In the genomic region with DNA sequence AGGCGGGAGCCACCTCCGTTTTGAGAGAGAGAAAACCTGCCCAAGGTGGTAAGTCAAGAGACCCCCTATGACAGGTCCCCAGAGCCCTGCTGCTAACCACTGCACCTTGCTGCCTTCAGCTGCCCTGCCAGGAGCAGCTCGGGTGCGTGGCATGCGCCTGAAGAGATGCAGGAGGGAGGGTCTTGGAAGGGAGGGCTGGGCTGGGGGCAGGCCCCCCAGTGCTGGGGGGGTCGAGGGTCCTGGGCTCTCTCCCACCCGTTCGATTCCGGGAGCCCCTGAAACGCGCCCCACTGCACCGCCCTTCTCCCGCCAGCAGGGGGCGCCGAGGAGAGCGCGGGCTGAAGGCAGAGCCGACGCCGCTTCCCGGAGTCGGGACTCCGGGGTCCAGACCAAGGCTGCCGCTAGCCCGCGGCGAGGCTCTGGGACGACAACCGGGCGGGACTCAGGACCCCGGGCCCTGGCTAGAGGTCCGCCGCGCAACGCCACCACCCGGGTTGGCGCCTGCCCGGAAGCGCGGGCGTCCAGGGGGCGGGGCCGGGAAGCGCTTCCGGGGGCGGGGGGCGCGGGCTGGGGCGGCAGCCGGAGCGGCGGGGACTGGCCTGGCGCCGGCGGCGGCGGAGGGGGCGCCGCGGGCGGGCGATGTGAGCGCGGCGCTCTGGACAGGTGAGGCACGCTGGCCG, we compare ENCODE assay signal across 8 cellular contexts. TPM values are rescaled to one million over a fixed set of nuclear protein-coding genes. Genes with fewer than 3 reads are reported as not detected.
DNase-seq lines count a peak whose midpoint lies in the region; ATAC-seq and TF ChIP-seq lines count a peak whose summit lies in the region.

ZBTB34 (plus strand) TSS at position 563 of the 680 bp plus-strand sequence. CDS start 18,761 bp downstream, outside the sequence.

- peak within 1 kb of the TSS; percentile 82 to 96 (median 93) for H3K27ac ChIP-seq in gastroesophageal sphincter
- peak within 1 kb of the TSS; percentile 79 for H3K27ac ChIP-seq in temporal lobe (ENCODE audit: low read depth, low read length)

- ATAC-seq in GM19438 (IDR thresholded peaks at IDR 0.05; ENCODE audit: low read depth, unreplicated experiment) (peak; percentile 71), gastroesophageal sphincter (peak; percentile 89)

- WGBS in gastroesophageal sphincter (ENCODE audit: low coverage in 1 of 2), 2 donors = no CpG with 5 or more reads among the region's 67 CpGs

- TF ChIP-seq POLR2A in gastroesophageal sphincter (IDR thresholded peaks at IDR 0.05) = peak; percentile 7 to 51

- TF ChIP-seq CTCF in gastroesophageal sphincter (IDR thresholded peaks at IDR 0.05) = peak; percentile 97 to 100 (median 100)

- peaks cover 0 to 49% (median 14%) of the 10 kb centered on the region in 3 donors for H3K4me1 ChIP-seq in gastroesophageal sphincter

- H3K27me3 ChIP-seq in gastroesophageal sphincter = peaks cover 4% of the 10 kb centered on the region

- peak within 1 kb of the TSS; percentile 54 to 86 for H3K4me3 ChIP-seq in gastroesophageal sphincter

- DNase-seq in COR-L47 (lab: John Stamatoyannopoulos, UW) = peak; percentile 57
- peak; percentile 69 for DNase-seq in HK-2 (ENCODE audit: unreplicated experiment)
- peak; percentile 49 for DNase-seq in RPMI7951 (ENCODE audit: low read depth)
- peak; percentile 67 for DNase-seq in activated gamma-delta T cell (lab: John Stamatoyannopoulos, UW)
- no peak for DNase-seq in occipital lobe (lab: John Stamatoyannopoulos, UW)

- peaks cover 0 to 13% of the 10 kb centered on the region in 2 donors for H3K36me3 ChIP-seq in gastroesophageal sphincter

- TF ChIP-seq EP300 in gastroesophageal sphincter (IDR thresholded peaks at IDR 0.05) = no peak

- no peaks in the 10 kb centered on the region for H3K9me3 ChIP-seq in gastroesophageal sphincter

RNA-seq across cellular contexts. Expression of gene ZBTB34, which starts in this region (rescaled TPM):
- 2.6 and 4.0 TPM in 2 replicates for total RNA-seq in RPMI7951 (2014; rRNA removed; shearing (Covaris generic))
- 10 to 100 TPM; 11.0 to 14.2 (median 13.5) TPM for total RNA-seq in gastroesophageal sphincter
- total RNA-seq in occipital lobe = 83.0 TPM
- total RNA-seq in temporal lobe = 59.5 TPM
